Comparison of ENCODE assay signal across 3 cellular contexts in the genomic region with DNA sequence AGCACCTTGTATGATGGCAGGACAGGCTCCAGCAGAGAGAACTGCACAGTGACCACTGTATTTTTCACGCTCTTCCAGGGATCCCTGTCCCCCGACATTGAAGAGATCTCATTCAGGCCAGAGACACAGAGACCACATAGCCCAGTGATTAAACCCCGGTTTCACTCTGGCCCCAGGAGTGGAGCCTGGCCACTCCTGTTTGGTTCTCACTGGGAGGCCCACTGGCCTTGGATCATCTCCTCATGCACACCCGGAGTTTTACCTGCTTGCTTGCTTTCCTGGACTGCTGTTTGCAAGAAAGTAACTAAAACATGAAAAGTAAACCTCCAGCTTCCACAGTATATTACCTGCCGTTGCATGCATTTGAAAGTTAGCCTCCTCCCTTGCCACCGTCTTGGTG.
TF ChIP-seq lines count a peak whose summit lies in the region.

No MANE protein-coding gene starts in this region.

TF ChIP-seq in SK-N-SH, 30 proteins besides CTCF, POLR2A, EP300 and RAD21 (continued from another document):
- no peak for TF ChIP-seq GATA2 (CRISPR knock-in tag; IDR thresholded peaks at IDR 0.05)
- TF ChIP-seq, protein P1, sequence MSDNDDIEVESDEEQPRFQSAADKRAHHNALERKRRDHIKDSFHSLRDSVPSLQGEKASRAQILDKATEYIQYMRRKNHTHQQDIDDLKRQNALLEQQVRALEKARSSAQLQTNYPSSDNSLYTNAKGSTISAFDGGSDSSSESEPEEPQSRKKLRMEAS (IDR thresholded peaks at IDR 0.05; ENCODE audit: low read depth) = no peak
- no peak for TF ChIP-seq MEF2A (IDR thresholded peaks at IDR 0.05; ENCODE audit: borderline replicate concordance, low read depth)
- no peak for TF ChIP-seq MXI1 (IDR thresholded peaks at IDR 0.05; ENCODE audit: low read depth, low read length)
- TF ChIP-seq SIN3A (IDR thresholded peaks at IDR 0.05; ENCODE audit: borderline replicate concordance, low read depth, low read length) = no peak
- no peak for TF ChIP-seq FOXM1 (IDR thresholded peaks at IDR 0.05; ENCODE audit: low read depth)
- TF ChIP-seq TEAD4 (IDR thresholded peaks at IDR 0.05; ENCODE audit: borderline replicate concordance, insufficient read depth) = no peak
- no peak for TF ChIP-seq YY1 (IDR thresholded peaks at IDR 0.05; ENCODE audit: low read depth)
- TF ChIP-seq NFIC (IDR thresholded peaks at IDR 0.05; ENCODE audit: borderline replicate concordance) = no peak
- TF ChIP-seq SMC3 (IDR thresholded peaks at IDR 0.05; ENCODE audit: low read depth, low read length) = no peak
- TF ChIP-seq, protein P2, sequence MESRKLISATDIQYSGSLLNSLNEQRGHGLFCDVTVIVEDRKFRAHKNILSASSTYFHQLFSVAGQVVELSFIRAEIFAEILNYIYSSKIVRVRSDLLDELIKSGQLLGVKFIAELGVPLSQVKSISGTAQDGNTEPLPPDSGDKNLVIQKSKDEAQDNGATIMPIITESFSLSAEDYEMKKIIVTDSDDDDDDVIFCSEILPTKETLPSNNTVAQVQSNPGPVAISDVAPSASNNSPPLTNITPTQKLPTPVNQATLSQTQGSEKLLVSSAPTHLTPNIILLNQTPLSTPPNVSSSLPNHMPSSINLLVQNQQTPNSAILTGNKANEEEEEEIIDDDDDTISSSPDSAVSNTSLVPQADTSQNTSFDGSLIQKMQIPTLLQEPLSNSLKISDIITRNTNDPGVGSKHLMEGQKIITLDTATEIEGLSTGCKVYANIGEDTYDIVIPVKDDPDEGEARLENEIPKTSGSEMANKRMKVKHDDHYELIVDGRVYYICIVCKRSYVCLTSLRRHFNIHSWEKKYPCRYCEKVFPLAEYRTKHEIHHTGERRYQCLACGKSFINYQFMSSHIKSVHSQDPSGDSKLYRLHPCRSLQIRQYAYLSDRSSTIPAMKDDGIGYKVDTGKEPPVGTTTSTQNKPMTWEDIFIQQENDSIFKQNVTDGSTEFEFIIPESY (IDR thresholded peaks at IDR 0.05; ENCODE audit: borderline replicate concordance, low read depth) = no peak
- no peak for TF ChIP-seq FOSL2 (IDR thresholded peaks at IDR 0.05; ENCODE audit: borderline replicate concordance, low read depth)
- TF ChIP-seq RCOR1 (IDR thresholded peaks at IDR 0.05; ENCODE audit: low read length) = no peak
- TF ChIP-seq EZH2phosphoT487 (IDR thresholded peaks at IDR 0.05; ENCODE audit: borderline replicate concordance, low read depth) = no peak
- no peak for TF ChIP-seq NRF1 (IDR thresholded peaks at IDR 0.05; ENCODE audit: low read depth, low read length)
TF ChIP-seq in SK-N-SH: peak in this region for 0.

TF ChIP-seq in SK-N-SH treated with all-trans-retinoic acid at 6 μM for 48 hours, 23 proteins besides CTCF, POLR2A, EP300 and RAD21:
- TF ChIP-seq BACH2 (CRISPR knock-in tag; IDR thresholded peaks at IDR 0.05; ENCODE audit: borderline replicate concordance) (no peak), SNAI2 (CRISPR knock-in tag; IDR thresholded peaks at IDR 0.05) (no peak), ZFP30 (CRISPR knock-in tag; IDR thresholded peaks at IDR 0.05) (no peak)

TF ChIP-seq in K562, 482 proteins besides CTCF, POLR2A, EP300 and RAD21 (continued from another document):
- TF ChIP-seq HOXB6 (CRISPR knock-in tag; IDR thresholded peaks at IDR 0.05; ENCODE audit: borderline replicate concordance) (no peak), ZNF347 (CRISPR knock-in tag; IDR thresholded peaks at IDR 0.05; ENCODE audit: low read depth) (no peak), TFAM (CRISPR knock-in tag; conservative IDR thresholded peaks at IDR 0.05) (no peak), ZNF589 (CRISPR knock-in tag; IDR thresholded peaks at IDR 0.05; ENCODE audit: low read depth) (no peak), MAFK (IDR thresholded peaks at IDR 0.05; ENCODE audit: low read length) (no peak)
- TF ChIP-seq, protein P3, sequence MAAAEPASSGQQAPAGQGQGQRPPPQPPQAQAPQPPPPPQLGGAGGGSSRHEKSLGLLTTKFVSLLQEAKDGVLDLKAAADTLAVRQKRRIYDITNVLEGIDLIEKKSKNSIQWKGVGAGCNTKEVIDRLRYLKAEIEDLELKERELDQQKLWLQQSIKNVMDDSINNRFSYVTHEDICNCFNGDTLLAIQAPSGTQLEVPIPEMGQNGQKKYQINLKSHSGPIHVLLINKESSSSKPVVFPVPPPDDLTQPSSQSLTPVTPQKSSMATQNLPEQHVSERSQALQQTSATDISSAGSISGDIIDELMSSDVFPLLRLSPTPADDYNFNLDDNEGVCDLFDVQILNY (CRISPR knock-in tag; IDR thresholded peaks at IDR 0.05) = no peak
- TF ChIP-seq, protein P4, sequence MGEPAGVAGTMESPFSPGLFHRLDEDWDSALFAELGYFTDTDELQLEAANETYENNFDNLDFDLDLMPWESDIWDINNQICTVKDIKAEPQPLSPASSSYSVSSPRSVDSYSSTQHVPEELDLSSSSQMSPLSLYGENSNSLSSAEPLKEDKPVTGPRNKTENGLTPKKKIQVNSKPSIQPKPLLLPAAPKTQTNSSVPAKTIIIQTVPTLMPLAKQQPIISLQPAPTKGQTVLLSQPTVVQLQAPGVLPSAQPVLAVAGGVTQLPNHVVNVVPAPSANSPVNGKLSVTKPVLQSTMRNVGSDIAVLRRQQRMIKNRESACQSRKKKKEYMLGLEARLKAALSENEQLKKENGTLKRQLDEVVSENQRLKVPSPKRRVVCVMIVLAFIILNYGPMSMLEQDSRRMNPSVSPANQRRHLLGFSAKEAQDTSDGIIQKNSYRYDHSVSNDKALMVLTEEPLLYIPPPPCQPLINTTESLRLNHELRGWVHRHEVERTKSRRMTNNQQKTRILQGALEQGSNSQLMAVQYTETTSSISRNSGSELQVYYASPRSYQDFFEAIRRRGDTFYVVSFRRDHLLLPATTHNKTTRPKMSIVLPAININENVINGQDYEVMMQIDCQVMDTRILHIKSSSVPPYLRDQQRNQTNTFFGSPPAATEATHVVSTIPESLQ (CRISPR knock-in tag; IDR thresholded peaks at IDR 0.05) = no peak
